18 cellular contexts compared by ENCODE assay signal in the genomic region with DNA sequence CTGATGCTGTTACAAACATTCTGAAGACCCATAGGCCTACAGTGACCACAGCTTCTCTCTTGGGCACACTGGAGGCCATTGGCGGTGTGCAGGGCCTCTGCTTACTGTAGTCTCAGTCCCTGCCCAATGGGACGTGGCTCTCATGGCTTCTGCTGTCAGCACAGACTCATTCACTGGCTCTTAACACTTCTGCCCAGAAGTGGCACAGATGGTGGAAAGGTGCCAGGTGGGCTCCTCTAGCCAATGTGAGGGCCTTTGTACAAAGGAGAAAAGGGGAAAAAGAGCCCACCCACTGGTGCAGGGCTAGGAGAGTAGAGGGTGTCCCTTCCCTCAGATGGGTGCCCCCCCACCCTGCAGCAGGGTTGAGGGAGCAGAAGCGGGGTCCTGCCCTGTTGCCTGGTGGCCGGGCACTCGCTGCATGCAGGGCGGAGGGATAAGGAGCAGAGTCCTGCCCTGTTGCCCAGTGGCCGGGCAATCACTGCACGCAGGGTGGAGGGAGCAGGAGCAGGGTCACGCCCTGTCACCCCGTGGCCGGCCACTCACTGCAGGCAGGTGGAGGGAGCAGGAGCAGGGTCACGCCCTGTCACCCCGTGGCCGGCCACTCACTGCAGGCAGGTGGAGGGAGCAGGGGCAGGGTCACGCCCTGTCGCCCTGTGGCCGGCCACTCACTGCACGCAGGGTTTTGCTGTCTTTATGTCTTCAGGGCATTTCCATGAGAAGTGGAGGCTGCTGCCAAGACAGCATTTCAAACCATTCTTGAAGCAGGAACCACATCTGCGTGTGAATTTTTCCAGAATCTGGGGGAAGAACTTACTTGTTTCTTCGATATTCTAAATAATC. TPM values are rescaled to one million over a fixed set of nuclear protein-coding genes. Genes with fewer than 3 reads are reported as not detected.
"Had no signal": no experiment of that assay in that cellular context is flagged by ENCODE, and none has a peak within 500 bp of the region (broad histone marks: within the 10 kb centered on the region; RNA-seq: fewer than 3 reads in every experiment).

No MANE protein-coding gene starts in this region.

- H3K4me1 Mint-ChIP-seq: activated CD4-positive, alpha-beta T cell treated with anti-CD3 and anti-CD28 coated beads for 36 hours; activated naive CD4-positive, alpha-beta T cell treated with anti-CD3 and anti-CD28 coated beads, Interleukin-2, amount 50 U/mL, for 24 hours; immature natural killer cell had no signal

- H3K27me3 ChIP-seq: brain microvascular endothelial cell, SJSA1 had no signal

- H3K27ac Mint-ChIP-seq: activated CD4-positive, alpha-beta T cell treated with anti-CD3 and anti-CD28 coated beads for 36 hours; activated CD8-positive, alpha-beta T cell treated with anti-CD3 and anti-CD28 coated beads, Interleukin-2, amount 10 ng/mL, durations not matched to agents 7 days and 5 days; activated naive CD4-positive, alpha-beta T cell treated with anti-CD3 and anti-CD28 coated beads, Interleukin-2, amount 50 U/mL, for 24 hours; endodermal cell; immature natural killer cell; stimulated activated memory B cell treated with anti-CD40 and anti-IgM and Interleukin-4, amounts not matched to agents 10 μg/mL and 1 μg/mL and 100 μg/mL, for 72 hours had no signal

- H3K27me3 Mint-ChIP-seq: activated naive CD4-positive, alpha-beta T cell treated with anti-CD3 and anti-CD28 coated beads, Interleukin-2, amount 50 U/mL, for 24 hours had no signal

- H3K4me3 ChIP-seq: SJSA1, smooth muscle cell had no signal

- H3K36me3 ChIP-seq: brain microvascular endothelial cell had no signal

- H3K4me2 ChIP-seq: smooth muscle cell had no signal

- DNase-seq: activated CD4-positive, alpha-beta T cell treated with anti-CD3 and anti-CD28 coated beads for 36 hours; activated CD8-positive, alpha-beta T cell treated with anti-CD3 and anti-CD28 coated beads, Interleukin-2, amount 10 ng/mL, durations not matched to agents 7 days and 5 days; brain microvascular endothelial cell; cerebellar nuclear complex; dermis blood vessel endothelial cell; endodermal cell; erythroblast; immature natural killer cell; mesendoderm; SW 1271; T1000; trophoblast cell had no signal

- H3K9me3 Mint-ChIP-seq: activated naive CD4-positive, alpha-beta T cell treated with anti-CD3 and anti-CD28 coated beads, Interleukin-2, amount 50 U/mL, for 24 hours; immature natural killer cell had no signal

- ATAC-seq: activated CD4-positive, alpha-beta T cell treated with anti-CD3 and anti-CD28 coated beads for 36 hours; activated CD8-positive, alpha-beta T cell treated with anti-CD3 and anti-CD28 coated beads, Interleukin-2, amount 10 ng/mL, durations not matched to agents 7 days and 5 days; stimulated activated memory B cell treated with anti-CD40 and anti-IgM and Interleukin-4, amounts not matched to agents 10 μg/mL and 1 μg/mL and 100 μg/mL, for 72 hours had no signal

- H3K4me3 Mint-ChIP-seq: activated CD4-positive, alpha-beta T cell treated with anti-CD3 and anti-CD28 coated beads for 36 hours; activated CD8-positive, alpha-beta T cell treated with anti-CD3 and anti-CD28 coated beads, Interleukin-2, amount 10 ng/mL, durations not matched to agents 7 days and 5 days; activated naive CD4-positive, alpha-beta T cell treated with anti-CD3 and anti-CD28 coated beads, Interleukin-2, amount 50 U/mL, for 24 hours; endodermal cell; immature natural killer cell; stimulated activated memory B cell treated with anti-CD40 and anti-IgM and Interleukin-4, amounts not matched to agents 10 μg/mL and 1 μg/mL and 100 μg/mL, for 72 hours had no signal

- H3K27ac ChIP-seq: brain microvascular endothelial cell, VCaP had no signal

RNA-seq across cellular contexts. Expression of a gene that starts 56.9 kb away (rescaled TPM):
- polyA plus RNA-seq: immature natural killer cell, neural cell had no signal
